ENCODE assay signal across 1 cellular context in genomic region chr15:84747423-84748273, GRCh38.
TF ChIP-seq lines count a peak whose summit lies in the region.

No MANE protein-coding gene starts in this region.

TF ChIP-seq in WTC11, 78 proteins besides CTCF, POLR2A, EP300 and RAD21 (continued from another document):
- TF ChIP-seq ZNF425 (CRISPR knock-in tag; conservative IDR thresholded peaks at IDR 0.05) (no peak), ELF4 (CRISPR knock-in tag; IDR thresholded peaks at IDR 0.05; ENCODE audit: low read depth) (no peak), ZBTB43 (CRISPR knock-in tag; IDR thresholded peaks at IDR 0.05) (no peak), EMX1 (CRISPR knock-in tag; IDR thresholded peaks at IDR 0.05) (no peak), FOXP1 (CRISPR knock-in tag; IDR thresholded peaks at IDR 0.05; ENCODE audit: borderline replicate concordance) (no peak; the same call in 1 of the 2 replicates), ERG (CRISPR knock-in tag; IDR thresholded peaks at IDR 0.05) (no peak), IRF1 (CRISPR knock-in tag; IDR thresholded peaks at IDR 0.05) (no peak), GABPB1 (CRISPR knock-in tag; IDR thresholded peaks at IDR 0.05) (0 out of 2 replicates have a peak, but pooled peaks have one; percentile 39), ESRRA (CRISPR knock-in tag; IDR thresholded peaks at IDR 0.05; ENCODE audit: borderline replicate concordance) (no peak), ZNF121 (CRISPR knock-in tag; IDR thresholded peaks at IDR 0.05) (peak; percentile 67; the same call in 1 of the 2 replicates), E2F4 (CRISPR knock-in tag; IDR thresholded peaks at IDR 0.05; ENCODE audit: borderline replicate concordance, low read depth) (no peak), NR3C1 (CRISPR knock-in tag; conservative IDR thresholded peaks at IDR 0.05; ENCODE audit: low read depth) (no peak), CBFB (CRISPR knock-in tag; IDR thresholded peaks at IDR 0.05; ENCODE audit: low read depth) (no peak), CDX4 (CRISPR knock-in tag; IDR thresholded peaks at IDR 0.05; ENCODE audit: borderline replicate concordance) (no peak), ZBTB21 (CRISPR knock-in tag; IDR thresholded peaks at IDR 0.05; ENCODE audit: borderline replicate concordance) (no peak), MYBL2 (CRISPR knock-in tag; IDR thresholded peaks at IDR 0.05) (0 out of 2 replicates have a peak, but pooled peaks have one; percentile 9), TEAD1 (CRISPR knock-in tag; IDR thresholded peaks at IDR 0.05) (0 out of 2 replicates have a peak, but pooled peaks have one; percentile 15), FOXP4 (CRISPR knock-in tag; IDR thresholded peaks at IDR 0.05) (peak; percentile 15; the same call in 1 of the 2 replicates), CREM (CRISPR knock-in tag; IDR thresholded peaks at IDR 0.05) (peak; percentile 62; the same call in 1 of the 2 replicates), ZNF671 (CRISPR knock-in tag; IDR thresholded peaks at IDR 0.05) (no peak), SP1 (CRISPR knock-in tag; conservative IDR thresholded peaks at IDR 0.05) (no peak), ZMAT4 (CRISPR knock-in tag; IDR thresholded peaks at IDR 0.05) (no peak), MXD4 (CRISPR knock-in tag; IDR thresholded peaks at IDR 0.05; ENCODE audit: borderline replicate concordance) (no peak), MAX (CRISPR knock-in tag; IDR thresholded peaks at IDR 0.05) (peak; percentile 41; the same call in 1 of the 2 replicates), E2F5 (CRISPR knock-in tag; IDR thresholded peaks at IDR 0.05) (0 out of 2 replicates have a peak, but pooled peaks have one; percentile 24), ZNF423 (CRISPR knock-in tag; IDR thresholded peaks at IDR 0.05) (no peak), ZNF281 (CRISPR knock-in tag; IDR thresholded peaks at IDR 0.05) (no peak), USF2 (CRISPR knock-in tag; IDR thresholded peaks at IDR 0.05) (no peak), ZNF263 (CRISPR knock-in tag; IDR thresholded peaks at IDR 0.05; ENCODE audit: low read depth) (0 out of 2 replicates have a peak, but pooled peaks have one; percentile 44)
